Comparison of ENCODE assay signal across 8 cellular contexts in the genomic region with DNA sequence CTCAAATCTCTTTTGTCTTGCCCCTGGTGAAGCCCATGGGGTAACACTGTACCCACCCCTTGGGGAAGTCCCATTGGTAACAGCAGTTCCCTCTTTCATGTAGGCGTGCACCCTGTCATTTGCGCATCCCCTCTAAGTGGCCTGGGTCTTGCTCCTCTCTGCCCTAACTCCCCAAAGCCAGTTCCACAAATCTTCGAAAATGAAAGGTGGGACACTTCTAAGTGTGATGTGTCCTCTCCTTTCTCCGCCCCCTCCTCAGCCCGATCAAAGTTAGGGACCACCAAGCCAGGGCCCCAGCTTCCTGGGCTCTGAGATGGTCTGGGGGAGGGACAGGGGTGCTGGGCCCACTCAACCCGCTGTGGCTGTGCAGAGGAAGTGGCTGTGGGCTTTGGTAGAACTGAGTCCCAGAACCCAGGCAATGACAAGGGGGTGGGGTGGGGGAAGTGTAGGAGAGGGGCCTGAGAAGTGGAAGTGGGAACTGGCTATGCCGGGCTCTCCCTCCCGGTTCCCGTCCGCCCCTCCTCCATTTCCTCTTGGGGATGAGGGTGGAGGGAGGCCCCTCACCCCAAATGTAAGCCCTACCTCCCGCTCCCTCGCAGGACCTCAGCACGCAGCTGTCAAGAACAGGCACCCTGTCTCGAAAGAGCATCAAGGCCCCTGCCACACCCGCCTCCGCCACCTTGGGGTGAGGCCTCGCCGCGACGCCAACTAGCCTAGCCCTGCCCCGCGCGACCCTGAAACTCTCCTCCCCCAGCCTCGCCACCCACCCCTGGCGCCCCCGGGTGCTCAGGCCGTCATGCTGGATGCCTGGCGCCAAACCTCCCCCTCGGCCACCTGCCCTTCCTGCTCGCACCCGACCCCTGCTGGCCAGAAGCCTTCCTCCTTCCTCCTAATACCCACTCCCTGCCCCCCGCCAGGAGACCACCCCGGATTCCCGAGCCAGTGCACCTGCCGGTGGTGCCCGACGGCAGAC. TPM values are rescaled to one million over a fixed set of nuclear protein-coding genes. Genes with fewer than 3 reads are reported as not detected.
DNase-seq lines count a peak whose midpoint lies in the region; ATAC-seq, FAIRE-seq and TF ChIP-seq lines count a peak whose summit lies in the region.

No MANE protein-coding gene starts in this region.

- no peak overlapping the region for H3K18ac ChIP-seq in mesendoderm (ENCODE audit: low read length)

- H3K4ac ChIP-seq in mesendoderm (ENCODE audit: low read depth, low read length), result no peak overlapping the region

- peaks cover 54% of the 10 kb centered on the region for H3K4me1 Mint-ChIP-seq in activated T-helper 2 cell treated with anti-CD3 and anti-CD28 coated beads, Interferon-gamma antibody, Interleukin-2, Interleukin-4, amounts not matched to agents 10 μg/mL and 5 μg/mL and 100 μg/mL, durations not matched to agents 14 hours and 24 hours and 36 hours (ENCODE audit: low read depth)

- POLR2A ChIA-PET in HepG2 (lab: Yijun Ruan, JAX), result no interaction called here

- peak overlapping the region; percentile 68 for H3K27ac Mint-ChIP-seq in activated T-helper 2 cell treated with anti-CD3 and anti-CD28 coated beads, Interferon-gamma antibody, Interleukin-2, Interleukin-4, amounts not matched to agents 10 μg/mL and 5 μg/mL and 100 μg/mL, durations not matched to agents 14 hours and 24 hours and 36 hours

- peak overlapping the region; percentile 30; the same call in 1 of the 2 replicates for H3K27ac ChIP-seq in BLaER1
- no peak overlapping the region for H3K27ac ChIP-seq in HepG2 (ENCODE audit: extremely low read length, insufficient read depth, low read length)
- H3K27ac ChIP-seq in mesendoderm (ENCODE audit: low read depth, low read length), result no peak overlapping the region

- H3K4me3 ChIP-seq in BLaER1 (no peak overlapping the region), HepG2 (replicated peaks in 1 of 3; ENCODE audit: insufficient read depth in 1 of 3, low read depth in 2 of 3, low read length in 3 of 3) (no peak overlapping the region; a peak in 1 of 6 replicates), mesendoderm (ENCODE audit: low read length) (no peak overlapping the region)

- peaks cover 5% of the 10 kb centered on the region for H3K27me3 Mint-ChIP-seq in activated T-helper 2 cell treated with anti-CD3 and anti-CD28 coated beads, Interferon-gamma antibody, Interleukin-2, Interleukin-4, amounts not matched to agents 10 μg/mL and 5 μg/mL and 100 μg/mL, durations not matched to agents 14 hours and 24 hours and 36 hours (ENCODE audit: low read depth)

- no peak overlapping the region for H2AK5ac ChIP-seq in mesendoderm (ENCODE audit: low read length)

- no peaks in the 10 kb centered on the region for H3K36me3 ChIP-seq in BLaER1
- no peaks in the 10 kb centered on the region for H3K36me3 ChIP-seq in HepG2 (replicated peaks in 1 of 2; ENCODE audit: control insufficient read depth in 1 of 2, insufficient read depth in 2 of 2, low read length in 2 of 2)
- no peaks in the 10 kb centered on the region for H3K36me3 ChIP-seq in mesendoderm (ENCODE audit: control insufficient read depth, insufficient read depth, low read length)

- no peak overlapping the region for H2BK5ac ChIP-seq in mesendoderm (ENCODE audit: low read length)

- peak; percentile 18 for DNase-seq in activated T-helper 2 cell treated with anti-CD3 and anti-CD28 coated beads, Interferon-gamma antibody, Interleukin-2, Interleukin-4, amounts not matched to agents 10 μg/mL and 5 μg/mL and 100 μg/mL, durations not matched to agents 14 hours and 24 hours and 36 hours (ENCODE audit: low spot score)
- DNase-seq in HepG2 (ENCODE audit: low spot score) (no peak), NCI-H446 (lab: John Stamatoyannopoulos, UW) (no peak), mesendoderm (no peak), cerebellum (ENCODE audit: low spot score) (no peak), RCC 7860 (ENCODE audit: low spot score) (no peak)

- no peak overlapping the region for H3K56ac ChIP-seq in mesendoderm (ENCODE audit: low read length)

- H3K4me2 ChIP-seq in BLaER1, result peak overlapping the region; percentile 94
- H3K4me2 ChIP-seq in HepG2 (ENCODE audit: low read depth, low read length), result no peak overlapping the region
- no peak overlapping the region for H3K4me2 ChIP-seq in mesendoderm (ENCODE audit: low read length)

- TF ChIP-seq RAD21 in HepG2 (CRISPR knock-in tag; IDR thresholded peaks at IDR 0.05), result no peak

- peak; percentile 28 for ATAC-seq in HG02798 (IDR thresholded peaks at IDR 0.05; ENCODE audit: poor library complexity, unreplicated experiment)
- ATAC-seq in HepG2, result peak; percentile 23

- FAIRE-seq in HepG2 (lab: Jason Lieb, UNC) (no peak), RCC 7860 (lab: Jason Lieb, UNC) (no peak)

- peaks cover 72% of the 10 kb centered on the region for H3K36me3 Mint-ChIP-seq in activated T-helper 2 cell treated with anti-CD3 and anti-CD28 coated beads, Interferon-gamma antibody, Interleukin-2, Interleukin-4, amounts not matched to agents 10 μg/mL and 5 μg/mL and 100 μg/mL, durations not matched to agents 14 hours and 24 hours and 36 hours (ENCODE audit: low read depth)

- no peak overlapping the region for H2BK15ac ChIP-seq in mesendoderm (replicated peaks; ENCODE audit: low read depth)

- intact Hi-C loops in activated T-helper 2 cell treated with anti-CD3 and anti-CD28 coated beads, Interferon-gamma antibody, Interleukin-2, Interleukin-4, amounts not matched to agents 10 μg/mL and 5 μg/mL and 100 μg/mL, durations not matched to agents 14 hours and 24 hours and 36 hours (cut with micrococcal nuclease), result loop anchor here (2.0 kb wide), 1 partner anchor 24 kb away; no protein-coding TSS in a partner anchor
- intact Hi-C loops in HepG2 (cut with micrococcal nuclease; ENCODE audit: unreplicated experiment), result no loop called here

- no peak overlapping the region for H2BK120ac ChIP-seq in mesendoderm (ENCODE audit: low read depth, low read length)

- H3K23ac ChIP-seq in mesendoderm (ENCODE audit: low read length), result no peak overlapping the region

- H3K79me2 ChIP-seq in HepG2 (ENCODE audit: insufficient read depth, low read length) (no peaks in the 10 kb centered on the region), mesendoderm (ENCODE audit: control insufficient read depth, insufficient read depth, low read length) (no peaks in the 10 kb centered on the region)

- no peak overlapping the region for H4K8ac ChIP-seq in mesendoderm (ENCODE audit: low read depth, low read length)

- CTCF ChIA-PET in HepG2 (lab: Yijun Ruan, JAX; ENCODE audit: low intra/inter-chr PET ratio, low total read pairs), result no interaction called here

- H3K9me3 ChIP-seq in BLaER1, result no peaks in the 10 kb centered on the region
- H3K9me3 ChIP-seq in HepG2 (ENCODE audit: low read length), result no peaks in the 10 kb centered on the region

- TF ChIP-seq CTCF in HepG2 (CRISPR knock-in tag; IDR thresholded peaks at IDR 0.05), result peak; percentile 65

- BruUV-seq in HepG2 (replicated peaks; lab: Mats Ljungman, UMichigan), result no TSS peak

- TF ChIP-seq POLR2A in HepG2 (IDR thresholded peaks at IDR 0.05; ENCODE audit: insufficient read depth in 1 of 2, low read depth in 2 of 2, low read length in 2 of 2), result no peak

- H3K9ac ChIP-seq in BLaER1, result no peak overlapping the region
- H3K9ac ChIP-seq in HepG2 (ENCODE audit: insufficient read depth, low read depth, low read length), result no peak overlapping the region
- no peak overlapping the region for H3K9ac ChIP-seq in mesendoderm (ENCODE audit: low read length)

- H3K79me1 ChIP-seq in mesendoderm (ENCODE audit: low read length), result no peaks in the 10 kb centered on the region

- peak overlapping the region; percentile 49 for H3K4me3 Mint-ChIP-seq in activated T-helper 2 cell treated with anti-CD3 and anti-CD28 coated beads, Interferon-gamma antibody, Interleukin-2, Interleukin-4, amounts not matched to agents 10 μg/mL and 5 μg/mL and 100 μg/mL, durations not matched to agents 14 hours and 24 hours and 36 hours (ENCODE audit: low read depth)

- peaks cover 21% of the 10 kb centered on the region for H4K20me1 ChIP-seq in BLaER1
- H4K20me1 ChIP-seq in HepG2 (ENCODE audit: insufficient read depth, low read length), result no peaks in the 10 kb centered on the region

- 31% methylated on average over 34 of the region's 37 CpGs for WGBS in HepG2 (ENCODE audit: low lambda C conversion rate)
- WGBS in mesendoderm (ENCODE audit: extremely low coverage, insufficient coverage, low lambda C conversion rate), result no CpG with 5 or more reads among the region's 37 CpGs

- no peak for TF ChIP-seq EP300 in HepG2 (IDR thresholded peaks at IDR 0.05; ENCODE audit: low read depth in 2 of 2, low read length in 2 of 2)
- TF ChIP-seq EP300 in HepG2 (CRISPR knock-in tag; IDR thresholded peaks at IDR 0.05; ENCODE audit: borderline replicate concordance), result no peak

- H2AFZ ChIP-seq in HepG2 (ENCODE audit: low read length), result no peak overlapping the region

- H3K9me3 Mint-ChIP-seq in activated T-helper 2 cell treated with anti-CD3 and anti-CD28 coated beads, Interferon-gamma antibody, Interleukin-2, Interleukin-4, amounts not matched to agents 10 μg/mL and 5 μg/mL and 100 μg/mL, durations not matched to agents 14 hours and 24 hours and 36 hours, result no peaks in the 10 kb centered on the region

- H3K4me1 ChIP-seq in BLaER1 (peaks cover 62% of the 10 kb centered on the region), HepG2 (ENCODE audit: insufficient read depth, low read length) (peaks cover 13% of the 10 kb centered on the region), mesendoderm (ENCODE audit: control insufficient read depth, low read depth, low read length) (no peaks in the 10 kb centered on the region)

- in situ Hi-C loops in HepG2 (cut with HindIII; ENCODE audit: extremely low pct_ligation_motif_present, low pct_unique_long_range_greater_than_20kb), result no loop called here

- H3K27me3 ChIP-seq in BLaER1, result peaks cover 26% of the 10 kb centered on the region
- peaks cover 9 to 71% of the 10 kb centered on the region in 2 experiments; a peak in 4 of 5 replicates for H3K27me3 ChIP-seq in HepG2 (ENCODE audit: control insufficient read depth in 1 of 2, insufficient read depth in 2 of 2, low read length in 2 of 2)
- peaks cover 7% of the 10 kb centered on the region for H3K27me3 ChIP-seq in mesendoderm (ENCODE audit: insufficient read depth, low read length, poor library complexity)

- H4K5ac ChIP-seq in mesendoderm (ENCODE audit: low read length), result no peak overlapping the region

RNA-seq across cellular contexts. Expression of a gene that starts 8.7 kb away (rescaled TPM):
- total RNA-seq in activated T-helper 2 cell treated with anti-CD3 and anti-CD28 coated beads, Interferon-gamma antibody, Interleukin-2, Interleukin-4, amounts not matched to agents 10 μg/mL and 5 μg/mL and 100 μg/mL, durations not matched to agents 14 hours and 24 hours and 36 hours, result 28.5 and 30.0 TPM in 2 replicates
- total RNA-seq in HepG2 (2016; rRNA removed; fragmentation: Illumina TruSeq; extraction: Trizol) (not detected in 2 replicates), cerebellum (1.00 TPM)
- total RNA-seq in HepG2 (2016; cell fraction: cytosol; rRNA removed; fragmentation: Illumina TruSeq; extraction: Trizol; ENCODE audit: low read depth), result not detected in 2 replicates
- total RNA-seq in HepG2 (2016; cell fraction: insoluble cytoplasmic fraction; rRNA removed; fragmentation: Illumina TruSeq; extraction: Trizol), result not detected in 2 replicates
- not detected in 2 replicates for total RNA-seq in HepG2 (2016; cell fraction: membrane; rRNA removed; fragmentation: Illumina TruSeq; extraction: Trizol)
- not detected in 2 replicates for total RNA-seq in HepG2 (2016; cell fraction: nucleus; rRNA removed; fragmentation: Illumina TruSeq; extraction: Trizol)
- not detected in 2 replicates for polyA plus RNA-seq in HepG2 (2011; rRNA removed)
- polyA plus RNA-seq in HepG2 (2011; cell fraction: cytosol; rRNA removed), result 0.04 TPM in 1 of 2 replicates, not detected in the other
- not detected in 2 replicates for polyA plus RNA-seq in HepG2 (2011; cell fraction: nucleus; rRNA removed)
- not detected in 2 replicates for polyA plus RNA-seq in HepG2 (2012)
- not detected in 2 replicates for polyA plus RNA-seq in HepG2 (2016; cell fraction: cytosol; fragmentation: Illumina TruSeq; extraction: Trizol; ENCODE audit: low read depth)
- polyA plus RNA-seq in HepG2 (2016; cell fraction: insoluble cytoplasmic fraction; fragmentation: Illumina TruSeq; extraction: Trizol; ENCODE audit: low read depth), result not detected in 2 replicates
- polyA plus RNA-seq in HepG2 (2016; cell fraction: membrane; fragmentation: Illumina TruSeq; extraction: Trizol; ENCODE audit: low read depth), result not detected in 2 replicates
- polyA plus RNA-seq in HepG2 (2016; cell fraction: nucleus; fragmentation: Illumina TruSeq; extraction: Trizol; ENCODE audit: insufficient read depth, low read depth), result not detected in 2 replicates
- not detected in 2 replicates for polyA minus RNA-seq in HepG2 (2011; rRNA and poly(A)+ RNA removed; ENCODE audit: low replicate concordance)
- not detected in 2 replicates for polyA minus RNA-seq in HepG2 (2011; cell fraction: cytosol; rRNA and poly(A)+ RNA removed)
- polyA minus RNA-seq in HepG2 (2011; cell fraction: nucleus; rRNA and poly(A)+ RNA removed), result not detected in 2 replicates
- 2.9 TPM for polyA plus RNA-seq in mesendoderm (2013, experiment 1 of 2)
- polyA plus RNA-seq in mesendoderm (2013, experiment 2 of 2), result 2.8 TPM

RNA-seq across cellular contexts. Expression of a gene that starts 8.9 kb away (rescaled TPM):
- total RNA-seq in activated T-helper 2 cell treated with anti-CD3 and anti-CD28 coated beads, Interferon-gamma antibody, Interleukin-2, Interleukin-4, amounts not matched to agents 10 μg/mL and 5 μg/mL and 100 μg/mL, durations not matched to agents 14 hours and 24 hours and 36 hours, result 16.8 and 17.1 TPM in 2 replicates
- not detected in 2 replicates for total RNA-seq in HepG2 (2016; rRNA removed; fragmentation: Illumina TruSeq; extraction: Trizol)
- total RNA-seq in HepG2 (2016; cell fraction: cytosol; rRNA removed; fragmentation: Illumina TruSeq; extraction: Trizol; ENCODE audit: low read depth), result not detected in 2 replicates
- total RNA-seq in HepG2 (2016; cell fraction: insoluble cytoplasmic fraction; rRNA removed; fragmentation: Illumina TruSeq; extraction: Trizol), result not detected in 2 replicates
- total RNA-seq in HepG2 (2016; cell fraction: membrane; rRNA removed; fragmentation: Illumina TruSeq; extraction: Trizol), result not detected in 2 replicates
- not detected in 2 replicates for total RNA-seq in HepG2 (2016; cell fraction: nucleus; rRNA removed; fragmentation: Illumina TruSeq; extraction: Trizol)
- not detected in 2 replicates for polyA plus RNA-seq in HepG2 (2011; rRNA removed)
- polyA plus RNA-seq in HepG2 (2011; cell fraction: cytosol; rRNA removed), result not detected in 2 replicates
- not detected in 2 replicates for polyA plus RNA-seq in HepG2 (2011; cell fraction: nucleus; rRNA removed)
- polyA plus RNA-seq in HepG2 (2012), result not detected in 2 replicates
- polyA plus RNA-seq in HepG2 (2016; cell fraction: cytosol; fragmentation: Illumina TruSeq; extraction: Trizol; ENCODE audit: low read depth), result not detected in 2 replicates
- not detected in 2 replicates for polyA plus RNA-seq in HepG2 (2016; cell fraction: insoluble cytoplasmic fraction; fragmentation: Illumina TruSeq; extraction: Trizol; ENCODE audit: low read depth)
- polyA plus RNA-seq in HepG2 (2016; cell fraction: membrane; fragmentation: Illumina TruSeq; extraction: Trizol; ENCODE audit: low read depth), result not detected in 2 replicates
- not detected in 2 replicates for polyA plus RNA-seq in HepG2 (2016; cell fraction: nucleus; fragmentation: Illumina TruSeq; extraction: Trizol; ENCODE audit: insufficient read depth, low read depth)
- polyA minus RNA-seq in HepG2 (2011; rRNA and poly(A)+ RNA removed; ENCODE audit: low replicate concordance), result not detected in 2 replicates
- polyA minus RNA-seq in HepG2 (2011; cell fraction: cytosol; rRNA and poly(A)+ RNA removed), result not detected in 2 replicates
- not detected in 2 replicates for polyA minus RNA-seq in HepG2 (2011; cell fraction: nucleus; rRNA and poly(A)+ RNA removed)
- polyA plus RNA-seq in mesendoderm (2013, experiment 1 of 2), result 1.0 TPM
- 1.1 TPM for polyA plus RNA-seq in mesendoderm (2013, experiment 2 of 2)
- not detected for total RNA-seq in cerebellum

RNA-seq across cellular contexts. Expression of a gene that starts 11.4 kb away (rescaled TPM):
- not detected in 2 replicates for total RNA-seq in activated T-helper 2 cell treated with anti-CD3 and anti-CD28 coated beads, Interferon-gamma antibody, Interleukin-2, Interleukin-4, amounts not matched to agents 10 μg/mL and 5 μg/mL and 100 μg/mL, durations not matched to agents 14 hours and 24 hours and 36 hours
- total RNA-seq in HepG2 (2016; rRNA removed; fragmentation: Illumina TruSeq; extraction: Trizol) (not detected in 2 replicates), cerebellum (2.6 TPM)
- not detected in 2 replicates for total RNA-seq in HepG2 (2016; cell fraction: cytosol; rRNA removed; fragmentation: Illumina TruSeq; extraction: Trizol; ENCODE audit: low read depth)
- total RNA-seq in HepG2 (2016; cell fraction: insoluble cytoplasmic fraction; rRNA removed; fragmentation: Illumina TruSeq; extraction: Trizol), result not detected in 2 replicates
- total RNA-seq in HepG2 (2016; cell fraction: membrane; rRNA removed; fragmentation: Illumina TruSeq; extraction: Trizol), result not detected in 2 replicates
- not detected in 2 replicates for total RNA-seq in HepG2 (2016; cell fraction: nucleus; rRNA removed; fragmentation: Illumina TruSeq; extraction: Trizol)
- not detected in 2 replicates for polyA plus RNA-seq in HepG2 (2011; rRNA removed)
- polyA plus RNA-seq in HepG2 (2011; cell fraction: cytosol; rRNA removed), result not detected in 2 replicates
- not detected in 2 replicates for polyA plus RNA-seq in HepG2 (2011; cell fraction: nucleus; rRNA removed)
- not detected in 2 replicates for polyA plus RNA-seq in HepG2 (2012)
- polyA plus RNA-seq in HepG2 (2016; cell fraction: cytosol; fragmentation: Illumina TruSeq; extraction: Trizol; ENCODE audit: low read depth), result not detected in 2 replicates
- polyA plus RNA-seq in HepG2 (2016; cell fraction: insoluble cytoplasmic fraction; fragmentation: Illumina TruSeq; extraction: Trizol; ENCODE audit: low read depth), result not detected in 2 replicates
- polyA plus RNA-seq in HepG2 (2016; cell fraction: membrane; fragmentation: Illumina TruSeq; extraction: Trizol; ENCODE audit: low read depth), result 0.16 TPM in 1 of 2 replicates, not detected in the other
- polyA plus RNA-seq in HepG2 (2016; cell fraction: nucleus; fragmentation: Illumina TruSeq; extraction: Trizol; ENCODE audit: insufficient read depth, low read depth), result not detected in 2 replicates
- 0.72 TPM in 1 of 2 replicates, not detected in the other for polyA minus RNA-seq in HepG2 (2011; rRNA and poly(A)+ RNA removed; ENCODE audit: low replicate concordance)
- not detected in 2 replicates for polyA minus RNA-seq in HepG2 (2011; cell fraction: cytosol; rRNA and poly(A)+ RNA removed)
- polyA minus RNA-seq in HepG2 (2011; cell fraction: nucleus; rRNA and poly(A)+ RNA removed), result not detected in 2 replicates
- 5.7 TPM for polyA plus RNA-seq in mesendoderm (2013, experiment 1 of 2)
- polyA plus RNA-seq in mesendoderm (2013, experiment 2 of 2), result 5.0 TPM

Comparison
In these comparisons a context has a peak if more than half of its experiments do, and no peak if none do; other contexts are left out.
1. RNA of a gene that starts 8.7 kb away (total RNA-seq): 28.5 to 30.0 TPM in activated T-helper 2 cell treated with anti-CD3 and anti-CD28 coated beads, Interferon-gamma antibody, Interleukin-2, Interleukin-4, amounts not matched to agents 10 μg/mL and 5 μg/mL and 100 μg/mL, durations not matched to agents 14 hours and 24 hours and 36 hours; 1.00 TPM in cerebellum (single experiment) and not detected in HepG2; every median in the first group is over 10 times any median in the second.
2. RNA of a gene that starts 8.9 kb away (total RNA-seq): 16.8 to 17.1 TPM in activated T-helper 2 cell treated with anti-CD3 and anti-CD28 coated beads, Interferon-gamma antibody, Interleukin-2, Interleukin-4, amounts not matched to agents 10 μg/mL and 5 μg/mL and 100 μg/mL, durations not matched to agents 14 hours and 24 hours and 36 hours; not detected in cerebellum (single experiment) and not detected in HepG2; every median in the first group is over 10 times any median in the second.